ENCODE assay signal across 8 cellular contexts in the genomic region with DNA sequence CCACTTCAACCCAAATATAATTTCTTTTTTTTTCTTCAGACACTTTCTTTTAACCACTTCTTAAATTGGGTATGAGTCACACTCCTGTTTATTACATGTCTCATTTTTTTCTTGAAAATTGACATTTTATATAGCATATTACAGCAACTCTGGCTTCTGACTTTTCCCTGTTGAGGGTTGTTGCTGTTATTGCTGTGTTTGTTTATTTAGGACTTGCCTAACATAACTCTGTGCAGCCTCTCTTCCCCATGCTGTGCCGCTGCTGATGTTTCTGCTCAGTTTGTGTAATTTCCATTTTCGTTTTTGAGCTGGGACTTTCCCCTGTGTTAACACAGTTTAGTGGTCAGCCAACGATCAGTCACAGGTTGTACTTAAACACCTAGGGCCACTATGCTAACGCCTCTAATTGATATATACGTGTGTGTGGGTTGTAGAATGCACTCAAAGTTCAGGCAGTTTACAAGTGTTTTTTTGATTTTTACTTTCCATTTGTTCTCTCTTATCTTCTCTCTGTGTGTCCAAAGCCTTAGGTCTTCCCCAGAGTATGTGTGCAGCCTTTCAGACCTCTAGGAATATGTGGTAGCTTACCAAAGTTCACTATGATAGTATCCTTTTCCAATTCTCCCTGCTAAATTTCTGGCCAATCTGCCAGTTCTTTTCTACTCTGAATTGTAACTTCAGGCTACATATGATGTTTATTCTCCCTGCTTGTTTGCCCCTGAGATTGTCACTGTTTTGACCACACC.
DNase-seq lines count a peak whose midpoint lies in the region; ATAC-seq and TF ChIP-seq lines count a peak whose summit lies in the region.

No MANE protein-coding gene starts in this region.

- intact Hi-C loops in ascending aorta (cut with DNase I) = no loop called here

- peak overlapping the region; percentile 22; the same call in 1 of the 2 replicates for H3K4me3 ChIP-seq in GM12864 (ENCODE audit: low read depth, low read length)
- H3K4me3 ChIP-seq in ascending aorta = no peak overlapping the region

- no peaks in the 10 kb centered on the region for H3K4me1 ChIP-seq in ascending aorta

- no peaks in the 10 kb centered on the region for H3K36me3 ChIP-seq in ascending aorta

- TF ChIP-seq CTCF in GM12864 (IDR thresholded peaks at IDR 0.05; ENCODE audit: low read depth, low read length, missing control alignments) (no peak), ascending aorta (IDR thresholded peaks at IDR 0.05) (no peak)

- H3K9me3 ChIP-seq in ascending aorta = no peaks in the 10 kb centered on the region

- no peak overlapping the region for H3K27ac ChIP-seq in ascending aorta

- DNase-seq in GM12864 (ENCODE audit: low read depth) = peak; percentile 52
- peak; percentile 71 for DNase-seq in iris pigment epithelial cell (ENCODE audit: low read depth)
- no peak for DNase-seq in ascending aorta (ENCODE audit: low spot score in 2 of 2)
- no peak for DNase-seq in NCI-H1417 treated with DMSO at 0.1 percent for 48 hours (lab: John Stamatoyannopoulos, UW)
- no peak for DNase-seq in islet precursor cell
- DNase-seq in hypothalamus (lab: John Stamatoyannopoulos, UW) = no peak

- peak; percentile 100 for ATAC-seq in GM21381 (IDR thresholded peaks at IDR 0.05; ENCODE audit: unreplicated experiment)
- ATAC-seq in HG03521 (IDR thresholded peaks at IDR 0.05; ENCODE audit: unreplicated experiment) = peak; percentile 99

- no peaks in the 10 kb centered on the region for H3K27me3 ChIP-seq in ascending aorta

Comparison
In these comparisons a context has a peak if more than half of its experiments do, and no peak if none do; other contexts are left out.
1. DNase-seq: peak in GM12864 (single experiment) and iris pigment epithelial cell (single experiment); none in ascending aorta (0 of 2), NCI-H1417 treated with DMSO at 0.1 percent for 48 hours (single experiment), islet precursor cell (single experiment) and hypothalamus (0 of 51).